ENCODE assay signal across 19 cellular contexts in genomic region chr18:56189615-56190014, GRCh38.
DNase-seq lines count a peak whose midpoint lies in the region; ATAC-seq, FAIRE-seq and TF ChIP-seq lines count a peak whose summit lies in the region.
"Had no signal": no experiment of that assay in that cellular context is flagged by ENCODE, and none has a peak within 500 bp of the region (broad histone marks: within the 10 kb centered on the region; RNA-seq: fewer than 3 reads in every experiment).

No MANE protein-coding gene starts in this region.

- no peak overlapping the region for H3K4me3 Mint-ChIP-seq in stimulated activated memory B cell treated with anti-CD40 and anti-IgM and Interleukin-4, amounts not matched to agents 10 μg/mL and 1 μg/mL and 100 μg/mL, for 72 hours
- H3K4me3 Mint-ChIP-seq: CD4-positive, CD25-positive, alpha-beta regulatory T cell; CD8-positive, alpha-beta memory T cell had no signal

- H3K9me1 ChIP-seq in K562 (ENCODE audit: control insufficient read depth, insufficient read depth, low read length) = no peaks in the 10 kb centered on the region

- no peak for TF ChIP-seq RAD21 in K562 (CRISPR knock-in tag; conservative IDR thresholded peaks at IDR 0.05 in 1 of 2, IDR thresholded peaks at IDR 0.05 in 1 of 2)

- H3K27ac ChIP-seq in K562 (ENCODE audit: extremely low read depth, low read depth, low read length) = no peak overlapping the region
- H3K27ac ChIP-seq: GM23248, HL-60 had no signal

- POLR2A ChIA-PET in K562 (lab: Yijun Ruan, JAX) = no interaction called here

- H3K9me3 ChIP-seq in K562 (replicated peaks; ENCODE audit: control insufficient read depth, insufficient read depth, low read depth, low read length) = no peaks in the 10 kb centered on the region
- H3K9me3 ChIP-seq: BE2C, HAP-1 had no signal

- H3K4me2 ChIP-seq in K562 (ENCODE audit: insufficient read depth, low read length) = peak overlapping the region; percentile 60

- CTCF ChIA-PET in K562 (lab: Yijun Ruan, JAX; ENCODE audit: low intra/inter-chr PET ratio) = no interaction called here

- no peaks in the 10 kb centered on the region for H3K4me1 Mint-ChIP-seq in stimulated activated memory B cell treated with anti-CD40 and anti-IgM and Interleukin-4, amounts not matched to agents 10 μg/mL and 1 μg/mL and 100 μg/mL, for 72 hours
- H3K4me1 Mint-ChIP-seq: CD4-positive, CD25-positive, alpha-beta regulatory T cell; CD8-positive, alpha-beta memory T cell had no signal

- peak overlapping the region; percentile 74; the same call in 1 of the 2 replicates for H2AFZ ChIP-seq in K562 (ENCODE audit: low read depth, low read length)
- H2AFZ ChIP-seq: GM23248 had no signal

- no peaks in the 10 kb centered on the region for H3K36me3 ChIP-seq in K562 (ENCODE audit: control insufficient read depth, insufficient read depth, low read length)
- H3K36me3 ChIP-seq: BE2C, HAP-1 had no signal

- no peak overlapping the region for H3K9ac ChIP-seq in K562 (ENCODE audit: insufficient read depth in 1 of 2, low read depth in 2 of 2, low read length in 2 of 2)
- H3K9ac ChIP-seq: GM23248 had no signal

- 7% methylated on average over 18 of the region's 20 CpGs for WGBS in K562 (ENCODE audit: insufficient coverage, low coverage, missing lambda C conversion rate)

- no peak for TF ChIP-seq POLR2A in K562 (conservative IDR thresholded peaks at IDR 0.05)

- no peak overlapping the region for H3K27ac Mint-ChIP-seq in stimulated activated memory B cell treated with anti-CD40 and anti-IgM and Interleukin-4, amounts not matched to agents 10 μg/mL and 1 μg/mL and 100 μg/mL, for 72 hours
- H3K27ac Mint-ChIP-seq: CD4-positive, CD25-positive, alpha-beta regulatory T cell; CD8-positive, alpha-beta memory T cell had no signal

- H3K9me3 Mint-ChIP-seq in stimulated activated memory B cell treated with anti-CD40 and anti-IgM and Interleukin-4, amounts not matched to agents 10 μg/mL and 1 μg/mL and 100 μg/mL, for 72 hours = no peaks in the 10 kb centered on the region

- H3K27me3 Mint-ChIP-seq in stimulated activated memory B cell treated with anti-CD40 and anti-IgM and Interleukin-4, amounts not matched to agents 10 μg/mL and 1 μg/mL and 100 μg/mL, for 72 hours = no peaks in the 10 kb centered on the region
- H3K27me3 Mint-ChIP-seq: CD4-positive, CD25-positive, alpha-beta regulatory T cell; CD8-positive, alpha-beta memory T cell had no signal

- no peaks in the 10 kb centered on the region for H3K27me3 ChIP-seq in K562 (ENCODE audit: control insufficient read depth in 2 of 2, insufficient read depth in 2 of 2, low read length in 2 of 2)
- H3K27me3 ChIP-seq: BE2C had no signal

- H3K4me1 ChIP-seq in K562 (replicated peaks in 1 of 2; ENCODE audit: control insufficient read depth in 2 of 2, insufficient read depth in 2 of 2, low read length in 2 of 2) = no peaks in the 10 kb centered on the region

- no peak overlapping the region for H3K4me3 ChIP-seq in K562
- H3K4me3 ChIP-seq: GM23248, HAP-1 had no signal

- in situ Hi-C loops in K562 (cut with MboI) = no loop called here

- no peaks in the 10 kb centered on the region for H4K20me1 ChIP-seq in K562 (replicated peaks; ENCODE audit: control insufficient read depth, insufficient read depth, low read length)

- peak; percentile 47; the same call in 2 of the 3 replicates for ATAC-seq in K562
- ATAC-seq in stimulated activated memory B cell treated with anti-CD40 and anti-IgM and Interleukin-4, amounts not matched to agents 10 μg/mL and 1 μg/mL and 100 μg/mL, for 72 hours = no peak
- no peak for ATAC-seq in HG03108 (IDR thresholded peaks at IDR 0.05; ENCODE audit: unreplicated experiment)

- no peak for TF ChIP-seq CTCF in K562 (IDR thresholded peaks at IDR 0.05 in 2 of 3, conservative IDR thresholded peaks at IDR 0.05 in 1 of 3; ENCODE audit: insufficient read depth in 2 of 3, low read depth in 1 of 3, low read length in 3 of 3)

- no peaks in the 10 kb centered on the region for H3K79me2 ChIP-seq in K562 (ENCODE audit: control insufficient read depth, insufficient read depth, low read length)

- intact Hi-C loops in K562 (cut with micrococcal nuclease) = no loop called here

- BruUV-seq in K562 (replicated peaks; lab: Mats Ljungman, UMichigan) = no TSS peak

- FAIRE-seq in K562 (lab: Jason Lieb, UNC) = no peak
- FAIRE-seq: A204.1, GM12892, GM18507 had no signal

- TF ChIP-seq EP300 in K562 (IDR thresholded peaks at IDR 0.05; ENCODE audit: low read length) = no peak

- no peaks in the 10 kb centered on the region for H3K36me3 Mint-ChIP-seq in stimulated activated memory B cell treated with anti-CD40 and anti-IgM and Interleukin-4, amounts not matched to agents 10 μg/mL and 1 μg/mL and 100 μg/mL, for 72 hours
- H3K36me3 Mint-ChIP-seq: CD4-positive, CD25-positive, alpha-beta regulatory T cell; CD8-positive, alpha-beta memory T cell had no signal

- DNase-seq in SK-N-DZ (ENCODE audit: low spot score) (peak; percentile 70), K562 (ENCODE audit: extremely low read depth in 1 of 4, low spot score in 3 of 4) (peak; percentile 8 to 28 (median 15)), retina (peak; percentile 6)
- DNase-seq in activated CD4-positive, alpha-beta T cell treated with anti-CD3 and anti-CD28 coated beads for 4 hours = no peak
- DNase-seq: ACHN; BE2C; C1 segment of cervical spinal cord; CD4-positive, CD25-positive, alpha-beta regulatory T cell; CD8-positive, alpha-beta memory T cell; COR-L47; GDM1; GM23248 had no signal

TF ChIP-seq in K562, 482 proteins besides CTCF, POLR2A, EP300 and RAD21 (continues in another document):
- TF ChIP-seq NRF1 (conservative IDR thresholded peaks at IDR 0.05 in 1 of 2, IDR thresholded peaks at IDR 0.05 in 1 of 2) (peak; percentile 91 to 93), ETS1 (conservative IDR thresholded peaks at IDR 0.05; ENCODE audit: control insufficient read depth, low read depth, low read length) (no peak)

Comparison
In these comparisons a context has a peak if more than half of its experiments do, and no peak if none do; other contexts are left out.
1. DNase-seq: peak in SK-N-DZ (single experiment), K562 (4 of 4) and retina (single experiment); none in activated CD4-positive, alpha-beta T cell treated with anti-CD3 and anti-CD28 coated beads for 4 hours (0 of 2).